In genomic region chr6:39225543-39225942, GRCh38 we compare ENCODE assay signal across 14 cellular contexts. TPM values are rescaled to one million over a fixed set of nuclear protein-coding genes. Genes with fewer than 3 reads are reported as not detected.
DNase-seq lines count a peak whose midpoint lies in the region; ATAC-seq and TF ChIP-seq lines count a peak whose summit lies in the region.
"Had no signal": no experiment of that assay in that cellular context is flagged by ENCODE, and none has a peak within 500 bp of the region (broad histone marks: within the 10 kb centered on the region; RNA-seq: fewer than 3 reads in every experiment).

No MANE protein-coding gene starts in this region.

- no peaks in the 10 kb centered on the region for H3K9me3 Mint-ChIP-seq in CD4-positive, alpha-beta T cell
- H3K9me3 Mint-ChIP-seq in activated naive CD8-positive, alpha-beta T cell (ENCODE audit: low read depth) = no peaks in the 10 kb centered on the region
- peaks cover 0 to 3% (median 0%) of the 10 kb centered on the region in 11 donors for H3K9me3 Mint-ChIP-seq in naive thymus-derived CD4-positive, alpha-beta T cell

- no peaks in the 10 kb centered on the region for H3K79me2 ChIP-seq in OCI-LY7 (ENCODE audit: insufficient read depth, low read depth, low read length)

- H3K9me2 ChIP-seq in OCI-LY7 (ENCODE audit: insufficient read depth, low read length) = no peaks in the 10 kb centered on the region

- POLR2A ChIA-PET in CD4-positive, alpha-beta T cell (lab: Charles Lee) = no interaction called here
- POLR2A ChIA-PET in OCI-LY7 (lab: Charles Lee) = no interaction called here
- POLR2A ChIA-PET in naive thymus-derived CD4-positive, alpha-beta T cell (lab: Charles Lee) = interaction anchor here (0.7 kb wide), 1 partner anchor 90 kb away, joined by 3 read pairs; no protein-coding TSS in a partner anchor

- no peaks in the 10 kb centered on the region for H3K36me3 ChIP-seq in mucosa of descending colon (ENCODE audit: low read depth)
- H3K36me3 ChIP-seq in OCI-LY7 (ENCODE audit: insufficient read depth, low read length) = no peaks in the 10 kb centered on the region
- H3K36me3 ChIP-seq in naive thymus-derived CD4-positive, alpha-beta T cell (ENCODE audit: control insufficient read depth in 2 of 3, insufficient read depth in 3 of 3, low read length in 3 of 3) = no peaks in the 10 kb centered on the region

- intact Hi-C loops in CD4-positive, alpha-beta T cell (cut with DNase I, micrococcal nuclease) = no loop called here
- intact Hi-C loops in mucosa of descending colon (cut with DNase I, micrococcal nuclease) (no loop called here), OCI-LY7 (cut with micrococcal nuclease; ENCODE audit: unreplicated experiment) (no loop called here)
- intact Hi-C loops in naive thymus-derived CD4-positive, alpha-beta T cell (cut with micrococcal nuclease) = loop anchor here (5.0 to 10.0 kb wide), 3 partner anchors 113 to 1849 kb away; partner anchors contain the start of genes GLO1 (in 1 of the 2), NFYA (in 1 of the 2) and OARD1 (in 1 of the 2)

- H4K20me1 ChIP-seq in OCI-LY7 (ENCODE audit: insufficient read depth, low read length) = no peaks in the 10 kb centered on the region

- H3K4me3 ChIP-seq in HL-60 (replicated peaks; ENCODE audit: insufficient read depth, low read length) (no peak overlapping the region), mucosa of descending colon (no peak overlapping the region), OCI-LY7 (ENCODE audit: low read depth, low read length, poor library complexity, severe bottlenecking) (no peak overlapping the region)
- H3K4me3 ChIP-seq in naive thymus-derived CD4-positive, alpha-beta T cell (ENCODE audit: low read length) = no peak overlapping the region

- H3K27ac Mint-ChIP-seq in CD4-positive, alpha-beta T cell = no peak overlapping the region
- peak overlapping the region; percentile 88 for H3K27ac Mint-ChIP-seq in activated naive CD8-positive, alpha-beta T cell
- peak overlapping the region in 2 of 9 donors; percentile 12 to 91 for H3K27ac Mint-ChIP-seq in naive thymus-derived CD4-positive, alpha-beta T cell

- CTCF ChIA-PET in CD4-positive, alpha-beta T cell (lab: Charles Lee) = no interaction called here
- CTCF ChIA-PET in OCI-LY7 (lab: Charles Lee; ENCODE audit: unreplicated experiment) = no interaction called here
- CTCF ChIA-PET in naive thymus-derived CD4-positive, alpha-beta T cell (lab: Charles Lee) = no interaction called here

- H3K36me3 Mint-ChIP-seq in CD4-positive, alpha-beta T cell (ENCODE audit: low read depth) = no peaks in the 10 kb centered on the region
- peaks cover 22% of the 10 kb centered on the region for H3K36me3 Mint-ChIP-seq in activated naive CD8-positive, alpha-beta T cell
- peaks cover 0 to 36% (median 0%) of the 10 kb centered on the region in 5 donors for H3K36me3 Mint-ChIP-seq in naive thymus-derived CD4-positive, alpha-beta T cell

- no TSS peak for BruUV-seq in OCI-LY7 (replicated peaks; lab: Mats Ljungman, UMichigan)

- H3K27me3 ChIP-seq in CD4-positive, alpha-beta T cell (ENCODE audit: control insufficient read depth, insufficient read depth, low read length) = peaks cover 6% of the 10 kb centered on the region
- H3K27me3 ChIP-seq in HL-60 (ENCODE audit: insufficient read depth, poor library complexity, severe bottlenecking) = no peaks in the 10 kb centered on the region
- H3K27me3 ChIP-seq in naive thymus-derived CD4-positive, alpha-beta T cell (ENCODE audit: control insufficient read depth in 2 of 2, insufficient read depth in 2 of 2, low read length in 2 of 2) = no peaks in the 10 kb centered on the region

- TF ChIP-seq CTCF in CD4-positive, alpha-beta T cell (IDR thresholded peaks at IDR 0.05) = no peak
- TF ChIP-seq CTCF in HL-60 (IDR thresholded peaks at IDR 0.05; ENCODE audit: insufficient read depth, low read length) (no peak), mucosa of descending colon (IDR thresholded peaks at IDR 0.05) (no peak), OCI-LY7 (conservative IDR thresholded peaks at IDR 0.05; ENCODE audit: low read length) (no peak)

- no peaks in the 10 kb centered on the region for H3K9me3 ChIP-seq in CD4-positive, alpha-beta T cell (ENCODE audit: control insufficient read depth, low read length)
- H3K9me3 ChIP-seq in mucosa of descending colon (no peaks in the 10 kb centered on the region), OCI-LY7 (ENCODE audit: low read length) (no peaks in the 10 kb centered on the region)
- no peaks in the 10 kb centered on the region for H3K9me3 ChIP-seq in naive thymus-derived CD4-positive, alpha-beta T cell (ENCODE audit: control insufficient read depth in 2 of 3, low read length in 3 of 3)

- DNase-seq in CD4-positive, alpha-beta T cell = no peak
- DNase-seq in HL-60 (ENCODE audit: low read depth in 1 of 2, low spot score in 1 of 2) (peak in 1 of 2 experiments; percentile 64), mucosa of descending colon (peak; percentile 81 to 83 (median 83)), OCI-LY7 (ENCODE audit: low spot score) (no peak), NCI-H2196 (lab: John Stamatoyannopoulos, UW; ENCODE audit: unreplicated experiment) (no peak)
- DNase-seq in naive thymus-derived CD4-positive, alpha-beta T cell = no peak
- DNase-seq: COR-L47, foreskin fibroblast, kidney glomerular epithelial cell, NCI-H446, SHP77 treated with DMSO at 0.1 percent for 48 hours had no signal

- no peak overlapping the region for H3K27ac ChIP-seq in CD4-positive, alpha-beta T cell (ENCODE audit: low read depth, low read length)
- H3K27ac ChIP-seq in HL-60 (replicated peaks) (peak overlapping the region; percentile 84), OCI-LY7 (ENCODE audit: low read depth, low read length, poor library complexity, severe bottlenecking) (no peak overlapping the region)
- no peak overlapping the region for H3K27ac ChIP-seq in naive thymus-derived CD4-positive, alpha-beta T cell (ENCODE audit: low read depth, low read length)

- peak overlapping the region; percentile 9 for H3K4me3 Mint-ChIP-seq in CD4-positive, alpha-beta T cell
- peak overlapping the region; percentile 92 for H3K4me3 Mint-ChIP-seq in activated naive CD8-positive, alpha-beta T cell
- peak overlapping the region in 2 of 10 donors; percentile 1 to 86 for H3K4me3 Mint-ChIP-seq in naive thymus-derived CD4-positive, alpha-beta T cell

- no peak for ATAC-seq in CD4-positive, alpha-beta T cell (ENCODE audit: poor library complexity)
- ATAC-seq in mucosa of descending colon (peak; percentile 67), HG03457 (IDR thresholded peaks at IDR 0.05; ENCODE audit: unreplicated experiment) (no peak)
- no peak for ATAC-seq in naive thymus-derived CD4-positive, alpha-beta T cell

- peaks cover 34% of the 10 kb centered on the region for H3K4me1 Mint-ChIP-seq in CD4-positive, alpha-beta T cell (ENCODE audit: low read depth)
- peaks cover 71% of the 10 kb centered on the region for H3K4me1 Mint-ChIP-seq in activated naive CD8-positive, alpha-beta T cell (ENCODE audit: low read depth)
- H3K4me1 Mint-ChIP-seq in naive thymus-derived CD4-positive, alpha-beta T cell = peaks cover 15 to 84% (median 33%) of the 10 kb centered on the region in 7 donors

- no peaks in the 10 kb centered on the region for H3K27me3 Mint-ChIP-seq in CD4-positive, alpha-beta T cell
- H3K27me3 Mint-ChIP-seq in activated naive CD8-positive, alpha-beta T cell = no peaks in the 10 kb centered on the region
- peaks cover 0 to 12% (median 0%) of the 10 kb centered on the region in 5 donors for H3K27me3 Mint-ChIP-seq in naive thymus-derived CD4-positive, alpha-beta T cell

- no peak overlapping the region for H2AFZ ChIP-seq in OCI-LY7 (ENCODE audit: low read length)

- H3K4me2 ChIP-seq in OCI-LY7 (ENCODE audit: low read length) = no peak overlapping the region

- H3K4me1 ChIP-seq in mucosa of descending colon (ENCODE audit: low read depth) = peaks cover 25% of the 10 kb centered on the region
- no peaks in the 10 kb centered on the region for H3K4me1 ChIP-seq in OCI-LY7 (ENCODE audit: insufficient read depth, low read length, poor library complexity, severe bottlenecking)
- H3K4me1 ChIP-seq in naive thymus-derived CD4-positive, alpha-beta T cell (ENCODE audit: control insufficient read depth in 2 of 2, insufficient read depth in 2 of 2, low read length in 2 of 2) = peaks cover 18 to 44% of the 10 kb centered on the region in 2 donors

RNA-seq across cellular contexts. Expression of gene KCNK5, which starts 3.7 kb away (rescaled TPM):
- total RNA-seq in CD4-positive, alpha-beta T cell = under 1 TPM; 0.30 to 0.47 TPM
- total RNA-seq in mucosa of descending colon (10 to 100 TPM; 33.6 to 69.8 (median 42.7) TPM), OCI-LY7 (2022) (not detected in 2 replicates)
- not detected in 2 replicates for total RNA-seq in OCI-LY7 (2014; rRNA removed; shearing (Covaris generic))
- 1 to 10 TPM in 1 of 5 experiments, under 1 TPM in 2, not detected in 2; 0.24 to 9.6 (median 0.34) TPM for total RNA-seq in naive thymus-derived CD4-positive, alpha-beta T cell
- under 1 TPM in 1 of 2 donors, not detected in 1; 0.20 TPM for polyA plus RNA-seq in naive thymus-derived CD4-positive, alpha-beta T cell
- total RNA-seq: osteoblast had no signal

Comparison
In these comparisons a context has a peak if more than half of its experiments do, and no peak if none do; other contexts are left out.
1. DNase-seq: peak in mucosa of descending colon (3 of 3); none in CD4-positive, alpha-beta T cell (0 of 10), OCI-LY7 (single experiment), NCI-H2196 (single experiment) and naive thymus-derived CD4-positive, alpha-beta T cell (0 of 9).
2. intact Hi-C loops: an anchor here in naive thymus-derived CD4-positive, alpha-beta T cell (5.0 to 10.0 kb wide); none called in CD4-positive, alpha-beta T cell, mucosa of descending colon and OCI-LY7.